Comparison of ENCODE assay signal across 1 cellular context in the genomic region with DNA sequence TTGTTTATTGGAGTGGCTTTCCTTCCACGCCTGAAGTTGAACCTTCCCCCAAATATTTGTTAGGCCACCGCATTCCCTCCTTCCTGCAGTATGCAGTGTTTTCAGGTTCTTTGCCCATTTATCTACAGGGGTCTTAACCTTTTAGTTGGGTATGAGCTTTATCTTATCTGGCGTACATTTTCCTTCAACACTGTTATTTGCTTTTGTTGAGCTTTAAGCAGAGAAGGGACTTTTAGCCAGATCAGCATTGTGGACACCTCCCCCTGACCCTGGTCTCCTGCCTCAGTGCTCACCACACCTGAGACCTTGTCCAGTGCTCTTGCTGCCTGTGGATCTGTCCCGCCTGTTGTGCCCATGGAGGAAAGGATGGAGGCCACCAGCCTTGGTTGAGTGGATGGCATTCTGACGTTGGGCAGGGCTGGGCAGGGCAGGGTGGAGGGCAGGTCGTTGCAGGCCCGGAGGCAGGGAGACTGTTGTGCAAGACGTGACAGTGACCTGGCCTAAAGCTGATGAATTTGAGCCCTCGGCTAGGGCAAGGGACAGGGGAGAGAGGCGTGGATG.
TF ChIP-seq lines count a peak whose summit lies in the region.

No MANE protein-coding gene starts in this region.

TF ChIP-seq in SK-N-SH, 30 proteins besides CTCF, POLR2A, EP300 and RAD21:
- TF ChIP-seq FOXM1 (IDR thresholded peaks at IDR 0.05; ENCODE audit: low read depth) (no peak), NFIC (IDR thresholded peaks at IDR 0.05; ENCODE audit: borderline replicate concordance) (no peak), GATA2 (CRISPR knock-in tag; IDR thresholded peaks at IDR 0.05) (no peak), JUND (IDR thresholded peaks at IDR 0.05) (no peak), RCOR1 (IDR thresholded peaks at IDR 0.05; ENCODE audit: low read length) (no peak), SMC3 (IDR thresholded peaks at IDR 0.05; ENCODE audit: low read depth, low read length) (no peak), ELF1 (IDR thresholded peaks at IDR 0.05) (no peak), YY1 (IDR thresholded peaks at IDR 0.05; ENCODE audit: low read depth) (no peak), TCF12 (IDR thresholded peaks at IDR 0.05) (no peak), RXRA (IDR thresholded peaks at IDR 0.05; ENCODE audit: borderline replicate concordance, low read depth) (no peak), CHD2 (IDR thresholded peaks at IDR 0.05; ENCODE audit: low read length, partially characterized antibody) (no peak), EZH2phosphoT487 (IDR thresholded peaks at IDR 0.05; ENCODE audit: borderline replicate concordance, low read depth) (no peak), TEAD4 (IDR thresholded peaks at IDR 0.05; ENCODE audit: borderline replicate concordance, insufficient read depth) (no peak), NRF1 (IDR thresholded peaks at IDR 0.05; ENCODE audit: low read depth, low read length) (no peak), TAF1 (IDR thresholded peaks at IDR 0.05; ENCODE audit: borderline replicate concordance, low read depth, low read length) (no peak)
- TF ChIP-seq, protein P1, sequence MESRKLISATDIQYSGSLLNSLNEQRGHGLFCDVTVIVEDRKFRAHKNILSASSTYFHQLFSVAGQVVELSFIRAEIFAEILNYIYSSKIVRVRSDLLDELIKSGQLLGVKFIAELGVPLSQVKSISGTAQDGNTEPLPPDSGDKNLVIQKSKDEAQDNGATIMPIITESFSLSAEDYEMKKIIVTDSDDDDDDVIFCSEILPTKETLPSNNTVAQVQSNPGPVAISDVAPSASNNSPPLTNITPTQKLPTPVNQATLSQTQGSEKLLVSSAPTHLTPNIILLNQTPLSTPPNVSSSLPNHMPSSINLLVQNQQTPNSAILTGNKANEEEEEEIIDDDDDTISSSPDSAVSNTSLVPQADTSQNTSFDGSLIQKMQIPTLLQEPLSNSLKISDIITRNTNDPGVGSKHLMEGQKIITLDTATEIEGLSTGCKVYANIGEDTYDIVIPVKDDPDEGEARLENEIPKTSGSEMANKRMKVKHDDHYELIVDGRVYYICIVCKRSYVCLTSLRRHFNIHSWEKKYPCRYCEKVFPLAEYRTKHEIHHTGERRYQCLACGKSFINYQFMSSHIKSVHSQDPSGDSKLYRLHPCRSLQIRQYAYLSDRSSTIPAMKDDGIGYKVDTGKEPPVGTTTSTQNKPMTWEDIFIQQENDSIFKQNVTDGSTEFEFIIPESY (IDR thresholded peaks at IDR 0.05; ENCODE audit: borderline replicate concordance, low read depth), result no peak
- TF ChIP-seq, protein P2, sequence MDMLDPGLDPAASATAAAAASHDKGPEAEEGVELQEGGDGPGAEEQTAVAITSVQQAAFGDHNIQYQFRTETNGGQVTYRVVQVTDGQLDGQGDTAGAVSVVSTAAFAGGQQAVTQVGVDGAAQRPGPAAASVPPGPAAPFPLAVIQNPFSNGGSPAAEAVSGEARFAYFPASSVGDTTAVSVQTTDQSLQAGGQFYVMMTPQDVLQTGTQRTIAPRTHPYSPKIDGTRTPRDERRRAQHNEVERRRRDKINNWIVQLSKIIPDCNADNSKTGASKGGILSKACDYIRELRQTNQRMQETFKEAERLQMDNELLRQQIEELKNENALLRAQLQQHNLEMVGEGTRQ (IDR thresholded peaks at IDR 0.05; ENCODE audit: borderline replicate concordance, low read depth, low read length), result no peak
- TF ChIP-seq, protein P3, sequence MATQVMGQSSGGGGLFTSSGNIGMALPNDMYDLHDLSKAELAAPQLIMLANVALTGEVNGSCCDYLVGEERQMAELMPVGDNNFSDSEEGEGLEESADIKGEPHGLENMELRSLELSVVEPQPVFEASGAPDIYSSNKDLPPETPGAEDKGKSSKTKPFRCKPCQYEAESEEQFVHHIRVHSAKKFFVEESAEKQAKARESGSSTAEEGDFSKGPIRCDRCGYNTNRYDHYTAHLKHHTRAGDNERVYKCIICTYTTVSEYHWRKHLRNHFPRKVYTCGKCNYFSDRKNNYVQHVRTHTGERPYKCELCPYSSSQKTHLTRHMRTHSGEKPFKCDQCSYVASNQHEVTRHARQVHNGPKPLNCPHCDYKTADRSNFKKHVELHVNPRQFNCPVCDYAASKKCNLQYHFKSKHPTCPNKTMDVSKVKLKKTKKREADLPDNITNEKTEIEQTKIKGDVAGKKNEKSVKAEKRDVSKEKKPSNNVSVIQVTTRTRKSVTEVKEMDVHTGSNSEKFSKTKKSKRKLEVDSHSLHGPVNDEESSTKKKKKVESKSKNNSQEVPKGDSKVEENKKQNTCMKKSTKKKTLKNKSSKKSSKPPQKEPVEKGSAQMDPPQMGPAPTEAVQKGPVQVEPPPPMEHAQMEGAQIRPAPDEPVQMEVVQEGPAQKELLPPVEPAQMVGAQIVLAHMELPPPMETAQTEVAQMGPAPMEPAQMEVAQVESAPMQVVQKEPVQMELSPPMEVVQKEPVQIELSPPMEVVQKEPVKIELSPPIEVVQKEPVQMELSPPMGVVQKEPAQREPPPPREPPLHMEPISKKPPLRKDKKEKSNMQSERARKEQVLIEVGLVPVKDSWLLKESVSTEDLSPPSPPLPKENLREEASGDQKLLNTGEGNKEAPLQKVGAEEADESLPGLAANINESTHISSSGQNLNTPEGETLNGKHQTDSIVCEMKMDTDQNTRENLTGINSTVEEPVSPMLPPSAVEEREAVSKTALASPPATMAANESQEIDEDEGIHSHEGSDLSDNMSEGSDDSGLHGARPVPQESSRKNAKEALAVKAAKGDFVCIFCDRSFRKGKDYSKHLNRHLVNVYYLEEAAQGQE (IDR thresholded peaks at IDR 0.05; ENCODE audit: low read depth, low read length), result no peak
- TF ChIP-seq, protein P4, sequence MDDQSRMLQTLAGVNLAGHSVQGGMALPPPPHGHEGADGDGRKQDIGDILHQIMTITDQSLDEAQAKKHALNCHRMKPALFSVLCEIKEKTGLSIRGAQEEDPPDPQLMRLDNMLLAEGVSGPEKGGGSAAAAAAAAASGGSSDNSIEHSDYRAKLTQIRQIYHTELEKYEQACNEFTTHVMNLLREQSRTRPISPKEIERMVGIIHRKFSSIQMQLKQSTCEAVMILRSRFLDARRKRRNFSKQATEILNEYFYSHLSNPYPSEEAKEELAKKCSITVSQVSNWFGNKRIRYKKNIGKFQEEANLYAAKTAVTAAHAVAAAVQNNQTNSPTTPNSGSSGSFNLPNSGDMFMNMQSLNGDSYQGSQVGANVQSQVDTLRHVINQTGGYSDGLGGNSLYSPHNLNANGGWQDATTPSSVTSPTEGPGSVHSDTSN (IDR thresholded peaks at IDR 0.05), result no peak
- TF ChIP-seq, protein P5, sequence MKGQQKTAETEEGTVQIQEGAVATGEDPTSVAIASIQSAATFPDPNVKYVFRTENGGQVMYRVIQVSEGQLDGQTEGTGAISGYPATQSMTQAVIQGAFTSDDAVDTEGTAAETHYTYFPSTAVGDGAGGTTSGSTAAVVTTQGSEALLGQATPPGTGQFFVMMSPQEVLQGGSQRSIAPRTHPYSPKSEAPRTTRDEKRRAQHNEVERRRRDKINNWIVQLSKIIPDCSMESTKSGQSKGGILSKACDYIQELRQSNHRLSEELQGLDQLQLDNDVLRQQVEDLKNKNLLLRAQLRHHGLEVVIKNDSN (IDR thresholded peaks at IDR 0.05; ENCODE audit: borderline replicate concordance, low read depth), result no peak
TF ChIP-seq in SK-N-SH: peak in this region for 0.
